ENCODE assay signal across 9 cellular contexts in genomic region chr7:43870316-43870715, GRCh38. TPM values are rescaled to one million over a fixed set of nuclear protein-coding genes. Genes with fewer than 3 reads are reported as not detected.
A peak's percentile ranks its signal among the peaks of the same experiment; 100 is the strongest.
DNase-seq lines count a peak whose midpoint lies in the region; ATAC-seq and TF ChIP-seq lines count a peak whose summit lies in the region.
"Had no signal": no experiment of that assay in that cellular context is flagged by ENCODE, and none has a peak within 500 bp of the region (broad histone marks: within the 10 kb centered on the region; RNA-seq: fewer than 3 reads in every experiment).

No MANE protein-coding gene starts in this region.

- H3K27ac Mint-ChIP-seq in Calu3 (ENCODE audit: unreplicated experiment) (peak overlapping the region; percentile 90), endodermal cell (no peak overlapping the region)

- H3K36me3 ChIP-seq in OCI-LY3 (replicated peaks; ENCODE audit: low read depth, low read length) (peaks cover 26% of the 10 kb centered on the region), endodermal cell (ENCODE audit: control insufficient read depth, insufficient read depth, low read length) (peaks cover 18% of the 10 kb centered on the region), rectal smooth muscle tissue (ENCODE audit: control insufficient read depth, insufficient read depth, low read length) (peaks cover 12% of the 10 kb centered on the region), mucosa of descending colon (ENCODE audit: low read depth) (no peaks in the 10 kb centered on the region)

- H3K9me3 Mint-ChIP-seq in Calu3 (ENCODE audit: low read depth, unreplicated experiment) (peaks cover 4% of the 10 kb centered on the region), endodermal cell (peaks cover 2% of the 10 kb centered on the region)

- no peak overlapping the region for H3K27ac ChIP-seq in OCI-LY3 (ENCODE audit: low read length)
- H3K27ac ChIP-seq in endodermal cell (ENCODE audit: low read depth, low read length), result no peak overlapping the region
- H3K27ac ChIP-seq in rectal smooth muscle tissue (ENCODE audit: low read depth, low read length), result peak overlapping the region; percentile 93

- peaks cover 56% of the 10 kb centered on the region for H3K36me3 Mint-ChIP-seq in Calu3 (ENCODE audit: insufficient read depth, unreplicated experiment)
- peaks cover 21% of the 10 kb centered on the region for H3K36me3 Mint-ChIP-seq in endodermal cell (ENCODE audit: low read depth)

- CTCF ChIA-PET in Calu3 (lab: Charles Lee), result no interaction called here

- no peaks in the 10 kb centered on the region for H3K27me3 Mint-ChIP-seq in Calu3 (ENCODE audit: unreplicated experiment)
- H3K27me3 Mint-ChIP-seq in endodermal cell (ENCODE audit: insufficient read depth), result peaks cover 8% of the 10 kb centered on the region

- H3K4me3 ChIP-seq in OCI-LY3 (ENCODE audit: low read length) (peak overlapping the region; percentile 92), endodermal cell (ENCODE audit: low read length) (peak overlapping the region; percentile 81), rectal smooth muscle tissue (ENCODE audit: low read length) (no peak overlapping the region), mucosa of descending colon (no peak overlapping the region)

- H3K79me2 ChIP-seq in OCI-LY3 (ENCODE audit: low read length), result peaks cover 9% of the 10 kb centered on the region

- no peak for ATAC-seq in mucosa of descending colon

- intact Hi-C loops in Calu3 (cut with micrococcal nuclease; ENCODE audit: unreplicated experiment) (no loop called here), mucosa of descending colon (cut with DNase I, micrococcal nuclease) (no loop called here)

- peaks cover 15% of the 10 kb centered on the region for H3K4me1 ChIP-seq in OCI-LY3 (ENCODE audit: low read length)
- H3K4me1 ChIP-seq in endodermal cell (ENCODE audit: control insufficient read depth, insufficient read depth, low read length), result peaks cover 4% of the 10 kb centered on the region
- H3K4me1 ChIP-seq in rectal smooth muscle tissue (ENCODE audit: control insufficient read depth, insufficient read depth, low read length), result peaks cover 14% of the 10 kb centered on the region
- peaks cover 20% of the 10 kb centered on the region for H3K4me1 ChIP-seq in mucosa of descending colon (ENCODE audit: low read depth)

- WGBS in endodermal cell (ENCODE audit: insufficient coverage in 1 of 2, insufficient read length in 1 of 2), 2 experiments, result 71 to 90% methylated on average over 1 to 4 of the region's 4 CpGs

- peak overlapping the region; percentile 74 for H3K4me2 ChIP-seq in OCI-LY3 (ENCODE audit: low read length)

- BruUV-seq in Calu3 (replicated peaks; lab: Mats Ljungman, UMichigan), result no TSS peak

- 0 out of 2 replicates have a peak, but pooled peaks cover 3% of the 10 kb centered on the region for H3K27me3 ChIP-seq in OCI-LY3 (ENCODE audit: low read depth, low read length)
- no peaks in the 10 kb centered on the region for H3K27me3 ChIP-seq in endodermal cell (ENCODE audit: control insufficient read depth, insufficient read depth, low read length, poor library complexity, severe bottlenecking)
- H3K27me3 ChIP-seq in rectal smooth muscle tissue (ENCODE audit: control insufficient read depth, insufficient read depth, low read length), result no peaks in the 10 kb centered on the region

- no peak overlapping the region for H2AFZ ChIP-seq in OCI-LY3 (ENCODE audit: low read depth, low read length)

- peak overlapping the region; percentile 72; the same call in 1 of the 2 replicates for H3K9ac ChIP-seq in OCI-LY3 (ENCODE audit: low read length)
- no peak overlapping the region for H3K9ac ChIP-seq in endodermal cell (ENCODE audit: extremely low read depth, low read length, poor library complexity, severe bottlenecking)
- H3K9ac ChIP-seq in rectal smooth muscle tissue (ENCODE audit: low read length), result no peak overlapping the region

- no peaks in the 10 kb centered on the region for H4K20me1 ChIP-seq in OCI-LY3 (ENCODE audit: insufficient read depth, low read length)

- DNase-seq in Calu3 (no peak), endodermal cell (no peak), mucosa of descending colon (no peak), Kasumi-1 (lab: John Stamatoyannopoulos, UW) (no peak), islet precursor cell (no peak)
- DNase-seq in stimulated activated CD4-positive, alpha-beta T cell treated with anti-CD3 and anti-CD28 coated beads, Interleukin-1b, Interleukin-23, amount 100 ng/mL, for 48 hours, result no peak
- DNase-seq: activated CD8-positive, alpha-beta memory T cell treated with anti-CD3 and anti-CD28 coated beads, Interleukin-2, amount 50 U/mL, for 48 hours had no signal

- H3K4me3 Mint-ChIP-seq in Calu3 (ENCODE audit: low read depth, unreplicated experiment) (peak overlapping the region; percentile 90), endodermal cell (peak overlapping the region; percentile 88)

- no peaks in the 10 kb centered on the region for H3K9me3 ChIP-seq in OCI-LY3 (ENCODE audit: insufficient read depth, low read length)
- peaks cover 2% of the 10 kb centered on the region for H3K9me3 ChIP-seq in endodermal cell (ENCODE audit: control insufficient read depth, low read length)
- H3K9me3 ChIP-seq in mucosa of descending colon, result no peaks in the 10 kb centered on the region

- no peak for TF ChIP-seq CTCF in Calu3 (IDR thresholded peaks at IDR 0.05; ENCODE audit: unreplicated experiment)
- no peak for TF ChIP-seq CTCF in OCI-LY3 (IDR thresholded peaks at IDR 0.05; ENCODE audit: low read depth, low read length)
- TF ChIP-seq CTCF in endodermal cell (conservative IDR thresholded peaks at IDR 0.05), result no peak
- TF ChIP-seq CTCF in mucosa of descending colon (IDR thresholded peaks at IDR 0.05), result no peak

- H3K4me1 Mint-ChIP-seq in Calu3 (ENCODE audit: low read depth, unreplicated experiment), result peaks cover 33% of the 10 kb centered on the region
- H3K4me1 Mint-ChIP-seq in endodermal cell, result peaks cover 13% of the 10 kb centered on the region

RNA-seq across cellular contexts. Expression of gene MRPS24, which starts 1.0 kb away (rescaled TPM):
- total RNA-seq in Calu3 (2022) (164 and 182 TPM in 2 replicates), endodermal cell (10 to 100 TPM; 86.5 to 91.0 TPM), mucosa of descending colon (10 to 100 TPM; 86.4 to 93.1 (median 90.2) TPM)
- polyA plus RNA-seq in endodermal cell (2013, experiment 1 of 2), result 91.3 TPM
- polyA plus RNA-seq in endodermal cell (2013, experiment 2 of 2), result 73.2 TPM

RNA-seq across cellular contexts. Expression of gene URGCP, which starts 36.1 kb away (rescaled TPM):
- 44.1 and 48.3 TPM in 2 replicates for total RNA-seq in Calu3 (2022)
- 10 to 100 TPM; 23.2 to 23.8 TPM for total RNA-seq in endodermal cell
- 9.8 TPM for polyA plus RNA-seq in endodermal cell (2013, experiment 1 of 2)
- polyA plus RNA-seq in endodermal cell (2013, experiment 2 of 2), result 8.4 TPM
- 10 to 100 TPM; 51.0 to 64.8 (median 60.4) TPM for total RNA-seq in mucosa of descending colon

RNA-seq across cellular contexts. Expression of gene UBE2D4, which starts 55.9 kb away (rescaled TPM):
- total RNA-seq in Calu3 (2022) (21.4 and 22.7 TPM in 2 replicates), endodermal cell (10 to 100 TPM in 1 of 2 donors, 1 to 10 TPM in 1; 10.0 to 10.7 TPM), mucosa of descending colon (10 to 100 TPM; 11.5 to 20.7 (median 11.8) TPM)
- polyA plus RNA-seq in endodermal cell (2013, experiment 1 of 2), result 12.6 TPM
- polyA plus RNA-seq in endodermal cell (2013, experiment 2 of 2), result 11.0 TPM

Comparison
In these comparisons a context has a peak if more than half of its experiments do, and no peak if none do; other contexts are left out.
1. H3K4me3 ChIP-seq: peak in OCI-LY3 (single experiment) and endodermal cell (single experiment); none in rectal smooth muscle tissue (single experiment) and mucosa of descending colon (single experiment).